31 cellular contexts compared by ENCODE assay signal in genomic region chr3:160695906-160696305, GRCh38. TPM values are rescaled to one million over a fixed set of nuclear protein-coding genes. Genes with fewer than 3 reads are reported as not detected.
DNase-seq lines count a peak whose midpoint lies in the region; TF ChIP-seq lines count a peak whose summit lies in the region.
"Had no signal": no experiment of that assay in that cellular context is flagged by ENCODE, and none has a peak within 500 bp of the region (broad histone marks: within the 10 kb centered on the region; RNA-seq: fewer than 3 reads in every experiment).

No MANE protein-coding gene starts in this region.

- peak overlapping the region; percentile 39 for H2AFZ ChIP-seq in smooth muscle cell (ENCODE audit: low read depth)

- H3K4me2 ChIP-seq in smooth muscle cell, result no peak overlapping the region

- TF ChIP-seq CTCF in fibroblast of the aortic adventitia (IDR thresholded peaks at IDR 0.05; ENCODE audit: insufficient read depth, low read length), result no peak
- no peak for TF ChIP-seq CTCF in smooth muscle cell (IDR thresholded peaks at IDR 0.05; ENCODE audit: borderline replicate concordance, insufficient read depth, poor library complexity, severe bottlenecking)

- H3K36me3 Mint-ChIP-seq in activated T-cell treated with anti-CD3 and anti-CD28 coated beads, Interleukin-2, amount 50 U/mL, for 24 hours (ENCODE audit: low read depth), result no peaks in the 10 kb centered on the region
- H3K36me3 Mint-ChIP-seq: activated naive CD8-positive, alpha-beta T cell treated with anti-CD3 and anti-CD28 coated beads for 36 hours; naive thymus-derived CD8-positive, alpha-beta T cell; stimulated activated effector memory CD8-positive, alpha-beta T cell treated with anti-CD3 and anti-CD28 coated beads, Interleukin-12 subunit alpha, Interleukin-12 subunit beta, amount 100 ng/mL, for 72 hours had no signal

- no peak overlapping the region for H3K9ac ChIP-seq in smooth muscle cell (ENCODE audit: low read depth)

- H3K27me3 ChIP-seq in smooth muscle cell (ENCODE audit: low read depth), result no peaks in the 10 kb centered on the region
- H3K27me3 ChIP-seq: esophagus muscularis mucosa, SJCRH30, upper lobe of left lung had no signal

- no peaks in the 10 kb centered on the region for H3K79me2 ChIP-seq in smooth muscle cell (ENCODE audit: low read depth)

- H4K20me1 ChIP-seq in smooth muscle cell (ENCODE audit: low read depth), result no peaks in the 10 kb centered on the region

- H3K27ac Mint-ChIP-seq in activated T-cell treated with anti-CD3 and anti-CD28 coated beads, Interleukin-2, amount 50 U/mL, for 24 hours, result no peak overlapping the region
- H3K27ac Mint-ChIP-seq: activated CD8-positive, alpha-beta T cell treated with anti-CD3 and anti-CD28 coated beads for 36 hours; activated naive CD8-positive, alpha-beta T cell treated with anti-CD3 and anti-CD28 coated beads for 36 hours; CD4-positive, alpha-beta T cell; dendritic cell treated with granulocyte-macrophage colony-stimulating factor and Interleukin-4, amounts not matched to agents 40 ng/mL and 50 ng/mL, for 4 days; endodermal cell; H9; IgD-negative memory B cell; naive thymus-derived CD8-positive, alpha-beta T cell; stimulated activated effector memory CD8-positive, alpha-beta T cell treated with anti-CD3 and anti-CD28 coated beads, Interleukin-12 subunit alpha, Interleukin-12 subunit beta, amount 100 ng/mL, for 72 hours; T-helper 1 cell treated with Interleukin-12 subunit alpha and Interleukin-12 subunit beta and Interleukin-4 antibody, amounts not matched to agents 30 μg/mL and 1 μg/mL, for 36 hours had no signal

- H3K27ac ChIP-seq in smooth muscle cell (ENCODE audit: low read depth), result no peak overlapping the region
- H3K27ac ChIP-seq: esophagus muscularis mucosa, SJCRH30, upper lobe of left lung had no signal

- H3K4me1 Mint-ChIP-seq in activated T-cell treated with anti-CD3 and anti-CD28 coated beads, Interleukin-2, amount 50 U/mL, for 24 hours (ENCODE audit: low read depth), result peaks cover 12% of the 10 kb centered on the region

- no peak overlapping the region for H3K4me3 Mint-ChIP-seq in activated T-cell treated with anti-CD3 and anti-CD28 coated beads, Interleukin-2, amount 50 U/mL, for 24 hours
- H3K4me3 Mint-ChIP-seq: activated CD8-positive, alpha-beta T cell treated with anti-CD3 and anti-CD28 coated beads for 36 hours; activated naive CD8-positive, alpha-beta T cell treated with anti-CD3 and anti-CD28 coated beads for 36 hours; CD4-positive, alpha-beta T cell; central memory CD8-positive, alpha-beta T cell; dendritic cell treated with granulocyte-macrophage colony-stimulating factor and Interleukin-4, amounts not matched to agents 40 ng/mL and 50 ng/mL, for 4 days; endodermal cell; H9; IgD-negative memory B cell; naive thymus-derived CD8-positive, alpha-beta T cell; stimulated activated effector memory CD8-positive, alpha-beta T cell treated with anti-CD3 and anti-CD28 coated beads, Interleukin-12 subunit alpha, Interleukin-12 subunit beta, amount 100 ng/mL, for 72 hours; T-helper 1 cell treated with Interleukin-12 subunit alpha and Interleukin-12 subunit beta and Interleukin-4 antibody, amounts not matched to agents 30 μg/mL and 1 μg/mL, for 36 hours had no signal

- DNase-seq in EL, result peak; percentile 69
- peak; percentile 93 for DNase-seq in NCI-H82 treated with DMSO at 0.1 percent for 48 hours (lab: John Stamatoyannopoulos, UW; ENCODE audit: unreplicated experiment)
- peak; percentile 22 for DNase-seq in fibroblast of the aortic adventitia (ENCODE audit: low read depth)
- DNase-seq in smooth muscle cell (lab: John Stamatoyannopoulos, UW; ENCODE audit: unreplicated experiment), result no peak
- no peak for DNase-seq in amniotic stem cell (lab: John Stamatoyannopoulos, UW)
- no peak for DNase-seq in stimulated activated CD4-positive, alpha-beta T cell treated with anti-CD3 and anti-CD28 coated beads, Interleukin-15, amount 100 ng/mL, for 24 hours
- DNase-seq in activated T-cell treated with anti-CD3 and anti-CD28 coated beads, Interleukin-2, amount 50 U/mL, for 24 hours, result no peak
- DNase-seq: activated CD4-positive, CD25-positive, alpha-beta regulatory T cell treated with anti-CD3 and anti-CD28 coated beads, Interleukin-2, amount 50 U/mL, for 72 hours; activated CD8-positive, alpha-beta T cell treated with anti-CD3 and anti-CD28 coated beads for 36 hours; activated naive CD8-positive, alpha-beta T cell treated with anti-CD3 and anti-CD28 coated beads for 36 hours; CD4-positive, alpha-beta T cell; DMS 273 treated with DMSO at 0.1 percent for 48 hours; endodermal cell; GDM1; H9; islet precursor cell; left ventricle myocardium superior; naive thymus-derived CD8-positive, alpha-beta T cell; NCI-H1092; NCI-H187 treated with DMSO at 0.1 percent for 48 hours; NCI-H526 treated with DMSO at 0.1 percent for 48 hours; SJCRH30; stimulated activated CD4-positive, alpha-beta T cell treated with anti-CD3 and anti-CD28 coated beads, Interleukin-4, amount 100 ng/mL, for 24 hours; upper lobe of left lung had no signal

- no peaks in the 10 kb centered on the region for H3K9me3 ChIP-seq in smooth muscle cell (replicated peaks; ENCODE audit: low read depth)
- H3K9me3 ChIP-seq: esophagus muscularis mucosa, SJCRH30, upper lobe of left lung had no signal

- H3K4me3 ChIP-seq in fibroblast of the aortic adventitia (ENCODE audit: low read depth, low read length) (no peak overlapping the region), smooth muscle cell (no peak overlapping the region)
- H3K4me3 ChIP-seq: esophagus muscularis mucosa, SJCRH30, upper lobe of left lung had no signal

- no peaks in the 10 kb centered on the region for H3F3A ChIP-seq in smooth muscle cell (ENCODE audit: low read depth)

- H3K27me3 Mint-ChIP-seq in activated T-cell treated with anti-CD3 and anti-CD28 coated beads, Interleukin-2, amount 50 U/mL, for 24 hours, result peaks cover 5% of the 10 kb centered on the region
- H3K27me3 Mint-ChIP-seq: activated naive CD8-positive, alpha-beta T cell treated with anti-CD3 and anti-CD28 coated beads for 36 hours; IgD-negative memory B cell had no signal

- 32% methylated on average over 2 of the region's 2 CpGs for WGBS in smooth muscle cell (ENCODE audit: low lambda C conversion rate)

- no peaks in the 10 kb centered on the region for H3K4me1 ChIP-seq in smooth muscle cell (ENCODE audit: low read depth)
- H3K4me1 ChIP-seq: esophagus muscularis mucosa, SJCRH30, upper lobe of left lung had no signal

- H3K9me3 Mint-ChIP-seq in activated T-cell treated with anti-CD3 and anti-CD28 coated beads, Interleukin-2, amount 50 U/mL, for 24 hours, result no peaks in the 10 kb centered on the region
- H3K9me3 Mint-ChIP-seq: activated CD8-positive, alpha-beta T cell treated with anti-CD3 and anti-CD28 coated beads for 36 hours; activated naive CD8-positive, alpha-beta T cell treated with anti-CD3 and anti-CD28 coated beads for 36 hours; CD4-positive, alpha-beta T cell; central memory CD8-positive, alpha-beta T cell; dendritic cell treated with granulocyte-macrophage colony-stimulating factor and Interleukin-4, amounts not matched to agents 40 ng/mL and 50 ng/mL, for 4 days; endodermal cell; H9; IgD-negative memory B cell; naive thymus-derived CD8-positive, alpha-beta T cell; stimulated activated effector memory CD8-positive, alpha-beta T cell treated with anti-CD3 and anti-CD28 coated beads, Interleukin-12 subunit alpha, Interleukin-12 subunit beta, amount 100 ng/mL, for 72 hours; T-helper 1 cell treated with Interleukin-12 subunit alpha and Interleukin-12 subunit beta and Interleukin-4 antibody, amounts not matched to agents 30 μg/mL and 1 μg/mL, for 36 hours had no signal

- no peaks in the 10 kb centered on the region for H3K36me3 ChIP-seq in smooth muscle cell (ENCODE audit: low read depth)
- H3K36me3 ChIP-seq: esophagus muscularis mucosa, SJCRH30, upper lobe of left lung had no signal

RNA-seq across cellular contexts. Expression of gene ARL14, which starts 18.9 kb away (rescaled TPM):
- total RNA-seq in fibroblast of the aortic adventitia (ENCODE audit: low replicate concordance), result not detected in 2 replicates
- 1.1 and 1.2 TPM in 2 replicates for total RNA-seq in smooth muscle cell
- not detected in 2 replicates for polyA plus RNA-seq in smooth muscle cell
- total RNA-seq: activated CD8-positive, alpha-beta T cell treated with anti-CD3 and anti-CD28 coated beads for 36 hours; activated naive CD8-positive, alpha-beta T cell treated with anti-CD3 and anti-CD28 coated beads for 36 hours; CD4-positive, alpha-beta T cell; endodermal cell; esophagus muscularis mucosa; H9; left ventricle myocardium superior; naive thymus-derived CD8-positive, alpha-beta T cell; osteoblast; SJCRH30; upper lobe of left lung had no signal
- polyA plus RNA-seq: naive thymus-derived CD8-positive, alpha-beta T cell had no signal

Comparison
In these comparisons a context has a peak if more than half of its experiments do, and no peak if none do; other contexts are left out.
1. DNase-seq: peak in EL (single experiment), NCI-H82 treated with DMSO at 0.1 percent for 48 hours (single experiment) and fibroblast of the aortic adventitia (single experiment); none in smooth muscle cell (single experiment), amniotic stem cell (single experiment), stimulated activated CD4-positive, alpha-beta T cell treated with anti-CD3 and anti-CD28 coated beads, Interleukin-15, amount 100 ng/mL, for 24 hours (single experiment) and activated T-cell treated with anti-CD3 and anti-CD28 coated beads, Interleukin-2, amount 50 U/mL, for 24 hours (single experiment).